21 cellular contexts compared by ENCODE assay signal in the genomic region with DNA sequence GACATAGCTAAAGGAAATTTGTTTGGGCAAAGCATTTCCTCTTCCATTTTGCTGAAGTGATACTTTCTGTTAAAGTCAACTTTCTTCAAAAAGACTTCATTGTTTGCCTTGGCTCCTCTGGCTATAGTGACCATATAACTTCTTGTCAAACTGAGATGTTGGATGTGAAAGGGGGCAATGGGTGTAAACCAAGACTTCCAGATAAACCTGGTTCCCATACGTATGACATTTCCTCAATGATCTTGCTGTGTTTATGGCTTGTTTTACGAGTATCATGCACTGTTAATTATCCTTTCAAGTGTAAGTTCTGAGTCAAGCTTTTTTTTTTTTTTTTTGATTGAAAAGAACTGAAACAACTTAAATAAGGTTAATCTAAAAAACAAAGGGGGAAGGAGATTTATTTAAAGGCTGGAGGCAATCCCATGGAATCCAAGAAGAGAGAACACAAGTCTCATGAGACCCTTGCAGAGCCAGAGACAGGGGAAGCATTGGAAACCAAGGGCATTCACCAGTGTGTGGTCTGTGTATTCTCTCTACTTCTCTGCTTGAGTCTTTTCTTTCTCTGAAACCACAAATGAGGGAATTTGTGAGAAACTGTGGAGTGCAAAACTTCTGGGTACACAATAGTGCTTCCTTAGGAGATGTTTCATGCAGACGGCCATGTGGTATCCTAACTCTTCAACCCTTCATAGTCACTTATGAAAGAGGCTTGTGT.
A peak's percentile ranks its signal among the peaks of the same experiment; 100 is the strongest.
DNase-seq lines count a peak whose midpoint lies in the region; ATAC-seq, FAIRE-seq and TF ChIP-seq lines count a peak whose summit lies in the region.
"Had no signal": no experiment of that assay in that cellular context is flagged by ENCODE, and none has a peak within 500 bp of the region (broad histone marks: within the 10 kb centered on the region; RNA-seq: fewer than 3 reads in every experiment).

No MANE protein-coding gene starts in this region.

- H3K27me3 ChIP-seq in NT2/D1 (ENCODE audit: insufficient read depth, insufficient read length), result no peaks in the 10 kb centered on the region
- H3K27me3 ChIP-seq in astrocyte (ENCODE audit: insufficient read depth, low read length), result no peaks in the 10 kb centered on the region
- no peaks in the 10 kb centered on the region for H3K27me3 ChIP-seq in mesendoderm (ENCODE audit: insufficient read depth, low read length, poor library complexity)
- H3K27me3 ChIP-seq in neuronal stem cell (ENCODE audit: control insufficient read depth in 3 of 3, insufficient read depth in 3 of 3, low read depth in 1 of 3, low read length in 3 of 3), result peaks cover 0 to 9% (median 0%) of the 10 kb centered on the region in 3 experiments
- H3K27me3 ChIP-seq: BLaER1 treated with 17β-estradiol and CSF1 and Interleukin-3, amounts not matched to agents 10 nM and 100 nM had no signal

- no peaks in the 10 kb centered on the region for H3K9me3 ChIP-seq in NT2/D1 (ENCODE audit: insufficient read depth, low read length)
- H3K9me3 ChIP-seq in astrocyte (ENCODE audit: insufficient read depth, low read depth, low read length), result no peaks in the 10 kb centered on the region
- no peaks in the 10 kb centered on the region for H3K9me3 ChIP-seq in neuronal stem cell (replicated peaks in 1 of 2; ENCODE audit: control insufficient read depth in 2 of 2, insufficient read depth in 1 of 2, low read depth in 1 of 2, low read length in 2 of 2)
- H3K9me3 ChIP-seq: BLaER1 treated with 17β-estradiol and CSF1 and Interleukin-3, amounts not matched to agents 10 nM and 100 nM; HAP-1 had no signal

- H3K4me1 Mint-ChIP-seq in astrocyte (ENCODE audit: low read depth, unreplicated experiment), result peaks cover 27% of the 10 kb centered on the region
- H3K4me1 Mint-ChIP-seq: B cell; CD4-positive, CD25-positive, alpha-beta regulatory T cell; CD8-positive, alpha-beta memory T cell had no signal

- H4K8ac ChIP-seq in mesendoderm (ENCODE audit: low read depth, low read length), result no peak overlapping the region
- no peak overlapping the region for H4K8ac ChIP-seq in neuronal stem cell (ENCODE audit: low read depth, low read length)

- H2BK12ac ChIP-seq in neuronal stem cell (ENCODE audit: low read length), result no peak overlapping the region

- H3K27me3 Mint-ChIP-seq in astrocyte (ENCODE audit: low read depth, unreplicated experiment), result no peaks in the 10 kb centered on the region

- H4K91ac ChIP-seq in neuronal stem cell (ENCODE audit: low read depth, low read length, poor library complexity), result no peak overlapping the region

- H3K79me1 ChIP-seq in mesendoderm (ENCODE audit: low read length), result no peaks in the 10 kb centered on the region
- H3K79me1 ChIP-seq in neuronal stem cell (ENCODE audit: low read depth, low read length), result no peaks in the 10 kb centered on the region

- H3K4me3 ChIP-seq in NT2/D1 (ENCODE audit: insufficient read length, low read depth) (no peak overlapping the region), astrocyte (ENCODE audit: insufficient read depth, low read depth, low read length) (no peak overlapping the region), mesendoderm (ENCODE audit: low read length) (no peak overlapping the region), neuronal stem cell (ENCODE audit: low read length in 2 of 2) (no peak overlapping the region)
- H3K4me3 ChIP-seq: BLaER1 treated with 17β-estradiol and CSF1 and Interleukin-3, amounts not matched to agents 10 nM and 100 nM; HAP-1; K562 had no signal

- H3K23ac ChIP-seq in mesendoderm (ENCODE audit: low read length) (no peak overlapping the region), neuronal stem cell (ENCODE audit: low read depth, low read length, poor library complexity) (no peak overlapping the region)

- WGBS in mesendoderm (ENCODE audit: extremely low coverage, insufficient coverage, low lambda C conversion rate), result no CpG with 5 or more reads among the region's 3 CpGs
- no CpG with 5 or more reads among the region's 3 CpGs for WGBS in neuronal stem cell (ENCODE audit: extremely low coverage in 2 of 2, insufficient read length in 2 of 2, insufficient replicate concordance in 1 of 2), 2 donors

- H3K79me2 ChIP-seq in astrocyte (ENCODE audit: insufficient read depth, low read length) (no peaks in the 10 kb centered on the region), mesendoderm (ENCODE audit: control insufficient read depth, insufficient read depth, low read length) (no peaks in the 10 kb centered on the region)

- no peaks in the 10 kb centered on the region for H3K36me3 Mint-ChIP-seq in astrocyte (ENCODE audit: low read depth, unreplicated experiment)
- H3K36me3 Mint-ChIP-seq: CD4-positive, CD25-positive, alpha-beta regulatory T cell; CD8-positive, alpha-beta memory T cell had no signal

- no peak for FAIRE-seq in astrocyte (lab: Jason Lieb, UNC)
- no peak for FAIRE-seq in urothelium cell line (lab: Jason Lieb, UNC)
- FAIRE-seq: D721Med, GM12892, GM18507, HTR-8/SVneo, K562 had no signal

- H3K14ac ChIP-seq in neuronal stem cell (ENCODE audit: low read length), result no peak overlapping the region

- H2BK120ac ChIP-seq in mesendoderm (ENCODE audit: low read depth, low read length) (peak overlapping the region; percentile 51), neuronal stem cell (ENCODE audit: low read depth, low read length) (no peak overlapping the region)

- H3K4me2 ChIP-seq in astrocyte (ENCODE audit: low read length) (no peak overlapping the region), mesendoderm (ENCODE audit: low read length) (no peak overlapping the region), neuronal stem cell (ENCODE audit: insufficient read depth, low read length, poor library complexity, severe bottlenecking) (no peak overlapping the region)

- H2AK5ac ChIP-seq in mesendoderm (ENCODE audit: low read length), result no peak overlapping the region
- H2AK5ac ChIP-seq in neuronal stem cell (ENCODE audit: low read depth, low read length), result no peak overlapping the region

- H4K5ac ChIP-seq in mesendoderm (ENCODE audit: low read length), result no peak overlapping the region

- H2BK5ac ChIP-seq in mesendoderm (ENCODE audit: low read length) (no peak overlapping the region), neuronal stem cell (ENCODE audit: low read length) (no peak overlapping the region)

- H3K18ac ChIP-seq in mesendoderm (ENCODE audit: low read length) (peak overlapping the region; percentile 8), neuronal stem cell (ENCODE audit: low read length) (no peak overlapping the region)

- no peak for TF ChIP-seq CTCF in astrocyte (IDR thresholded peaks at IDR 0.05; ENCODE audit: insufficient read depth, low read depth, low read length)

- H3K4me3 Mint-ChIP-seq in astrocyte (ENCODE audit: unreplicated experiment), result no peak overlapping the region
- H3K4me3 Mint-ChIP-seq: B cell; CD4-positive, CD25-positive, alpha-beta regulatory T cell; CD8-positive, alpha-beta memory T cell had no signal

- no peak overlapping the region for H3K56ac ChIP-seq in mesendoderm (ENCODE audit: low read length)

- H3K4me1 ChIP-seq in NT2/D1 (ENCODE audit: insufficient read depth, insufficient read length), result peaks cover 3% of the 10 kb centered on the region
- peaks cover 14% of the 10 kb centered on the region for H3K4me1 ChIP-seq in astrocyte (ENCODE audit: insufficient read depth, low read length)
- H3K4me1 ChIP-seq in mesendoderm (ENCODE audit: control insufficient read depth, low read depth, low read length), result peaks cover 2% of the 10 kb centered on the region
- H3K4me1 ChIP-seq in neuronal stem cell (ENCODE audit: control insufficient read depth in 2 of 2, insufficient read depth in 1 of 2, low read depth in 1 of 2, low read length in 2 of 2), result peaks cover 0 to 4% of the 10 kb centered on the region in 2 donors

- no peak overlapping the region for H3K9ac ChIP-seq in NT2/D1 (ENCODE audit: insufficient read length, low read depth)
- H3K9ac ChIP-seq in astrocyte (ENCODE audit: low read length), result no peak overlapping the region
- H3K9ac ChIP-seq in mesendoderm (ENCODE audit: low read length), result no peak overlapping the region
- no peak overlapping the region for H3K9ac ChIP-seq in neuronal stem cell (ENCODE audit: low read depth, low read length, poor library complexity)
- H3K9ac ChIP-seq: BLaER1 treated with 17β-estradiol and CSF1 and Interleukin-3, amounts not matched to agents 10 nM and 100 nM had no signal

- H3K9me3 Mint-ChIP-seq in astrocyte (ENCODE audit: unreplicated experiment), result no peaks in the 10 kb centered on the region

- no peaks in the 10 kb centered on the region for H4K20me1 ChIP-seq in astrocyte (ENCODE audit: insufficient read depth, low read length)
- H4K20me1 ChIP-seq: BLaER1 treated with 17β-estradiol and CSF1 and Interleukin-3, amounts not matched to agents 10 nM and 100 nM had no signal

- no peak overlapping the region for H2BK15ac ChIP-seq in mesendoderm (replicated peaks; ENCODE audit: low read depth)
- no peak overlapping the region for H2BK15ac ChIP-seq in neuronal stem cell (ENCODE audit: low read length)

- peak overlapping the region; percentile 16 for H3K4ac ChIP-seq in mesendoderm (ENCODE audit: low read depth, low read length)
- H3K4ac ChIP-seq in neuronal stem cell (ENCODE audit: low read length), result no peak overlapping the region

- no peak for ATAC-seq in HG02642 (IDR thresholded peaks at IDR 0.05; ENCODE audit: poor library complexity, unreplicated experiment)
- ATAC-seq: K562 had no signal

- no peak overlapping the region for H2AFZ ChIP-seq in astrocyte (ENCODE audit: low read depth, low read length)
- H2AFZ ChIP-seq in neuronal stem cell (ENCODE audit: low read length), result peak overlapping the region; percentile 35

- H3K27ac Mint-ChIP-seq in astrocyte (ENCODE audit: unreplicated experiment), result peak overlapping the region; percentile 21
- H3K27ac Mint-ChIP-seq: B cell; CD4-positive, CD25-positive, alpha-beta regulatory T cell; CD8-positive, alpha-beta memory T cell had no signal

- H3K27ac ChIP-seq in astrocyte (ENCODE audit: low read depth, low read length), result no peak overlapping the region
- no peak overlapping the region for H3K27ac ChIP-seq in mesendoderm (ENCODE audit: low read depth, low read length)
- no peak overlapping the region for H3K27ac ChIP-seq in neuronal stem cell (replicated peaks; ENCODE audit: low read length)
- H3K27ac ChIP-seq: BLaER1 treated with 17β-estradiol and CSF1 and Interleukin-3, amounts not matched to agents 10 nM and 100 nM had no signal

- DNase-seq in NT2/D1 (ENCODE audit: low read depth, low spot score) (peak; percentile 30), astrocyte (ENCODE audit: low read depth) (no peak), mesendoderm (no peak), neuronal stem cell (ENCODE audit: low spot score) (no peak), C1 segment of cervical spinal cord (lab: John Stamatoyannopoulos, UW) (no peak), mesenteric fat pad (ENCODE audit: low spot score) (no peak), urothelium cell line (ENCODE audit: low spot score) (no peak)
- DNase-seq: CD4-positive, CD25-positive, alpha-beta regulatory T cell; CD8-positive, alpha-beta memory T cell; COR-L47; GDM1; IMR-90 had no signal

- H3K36me3 ChIP-seq in NT2/D1 (ENCODE audit: insufficient read depth, insufficient read length, low read length) (no peaks in the 10 kb centered on the region), astrocyte (ENCODE audit: insufficient read depth, low read length) (no peaks in the 10 kb centered on the region), mesendoderm (ENCODE audit: control insufficient read depth, insufficient read depth, low read length) (no peaks in the 10 kb centered on the region), neuronal stem cell (replicated peaks in 1 of 2; ENCODE audit: control insufficient read depth in 2 of 2, insufficient read depth in 2 of 2, low read length in 2 of 2) (no peaks in the 10 kb centered on the region)
- H3K36me3 ChIP-seq: BLaER1 treated with 17β-estradiol and CSF1 and Interleukin-3, amounts not matched to agents 10 nM and 100 nM; HAP-1 had no signal
